In genomic region chr11:64238999-64239398, GRCh38 we compare ENCODE assay signal across 1 cellular context.
TF ChIP-seq lines count a peak whose summit lies in the region.

No MANE protein-coding gene starts in this region.

TF ChIP-seq in GM12878, 131 proteins besides CTCF, POLR2A, EP300 and RAD21:
- no peak for TF ChIP-seq BCL11A (IDR thresholded peaks at IDR 0.05; ENCODE audit: low read depth, low read length)
- TF ChIP-seq ZNF384 (IDR thresholded peaks at IDR 0.05; ENCODE audit: borderline replicate concordance, low read depth, low read length) = no peak
- no peak for TF ChIP-seq ESRRA (IDR thresholded peaks at IDR 0.05; ENCODE audit: low read length)
- no peak for TF ChIP-seq CBX3 (IDR thresholded peaks at IDR 0.05; ENCODE audit: borderline replicate concordance, low read depth)
- no peak for TF ChIP-seq TBL1XR1 (IDR thresholded peaks at IDR 0.05; ENCODE audit: low read depth, low read length)
- TF ChIP-seq, protein P1, sequence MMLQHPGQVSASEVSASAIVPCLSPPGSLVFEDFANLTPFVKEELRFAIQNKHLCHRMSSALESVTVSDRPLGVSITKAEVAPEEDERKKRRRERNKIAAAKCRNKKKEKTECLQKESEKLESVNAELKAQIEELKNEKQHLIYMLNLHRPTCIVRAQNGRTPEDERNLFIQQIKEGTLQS (IDR thresholded peaks at IDR 0.05; ENCODE audit: borderline replicate concordance, extremely low read depth, low read depth, low read length) = no peak
- no peak for TF ChIP-seq SKIL (IDR thresholded peaks at IDR 0.05; ENCODE audit: low read depth, poor library complexity, severe bottlenecking)
- TF ChIP-seq SP1 (IDR thresholded peaks at IDR 0.05; ENCODE audit: low read depth, low read length) = no peak
- TF ChIP-seq NFXL1 (IDR thresholded peaks at IDR 0.05; ENCODE audit: borderline replicate concordance) = no peak
- no peak for TF ChIP-seq RB1 (IDR thresholded peaks at IDR 0.05; ENCODE audit: borderline replicate concordance)
- no peak for TF ChIP-seq ATF2 (IDR thresholded peaks at IDR 0.05; ENCODE audit: low read length)
- no peak for TF ChIP-seq RELB (IDR thresholded peaks at IDR 0.05; ENCODE audit: low read depth)
- no peak for TF ChIP-seq BCL3 (IDR thresholded peaks at IDR 0.05; ENCODE audit: borderline replicate concordance, insufficient read depth, low read depth, low read length, poor library complexity, severe bottlenecking)
- TF ChIP-seq CHD1 (IDR thresholded peaks at IDR 0.05; ENCODE audit: low read depth, low read length) = no peak
- TF ChIP-seq, protein P2, sequence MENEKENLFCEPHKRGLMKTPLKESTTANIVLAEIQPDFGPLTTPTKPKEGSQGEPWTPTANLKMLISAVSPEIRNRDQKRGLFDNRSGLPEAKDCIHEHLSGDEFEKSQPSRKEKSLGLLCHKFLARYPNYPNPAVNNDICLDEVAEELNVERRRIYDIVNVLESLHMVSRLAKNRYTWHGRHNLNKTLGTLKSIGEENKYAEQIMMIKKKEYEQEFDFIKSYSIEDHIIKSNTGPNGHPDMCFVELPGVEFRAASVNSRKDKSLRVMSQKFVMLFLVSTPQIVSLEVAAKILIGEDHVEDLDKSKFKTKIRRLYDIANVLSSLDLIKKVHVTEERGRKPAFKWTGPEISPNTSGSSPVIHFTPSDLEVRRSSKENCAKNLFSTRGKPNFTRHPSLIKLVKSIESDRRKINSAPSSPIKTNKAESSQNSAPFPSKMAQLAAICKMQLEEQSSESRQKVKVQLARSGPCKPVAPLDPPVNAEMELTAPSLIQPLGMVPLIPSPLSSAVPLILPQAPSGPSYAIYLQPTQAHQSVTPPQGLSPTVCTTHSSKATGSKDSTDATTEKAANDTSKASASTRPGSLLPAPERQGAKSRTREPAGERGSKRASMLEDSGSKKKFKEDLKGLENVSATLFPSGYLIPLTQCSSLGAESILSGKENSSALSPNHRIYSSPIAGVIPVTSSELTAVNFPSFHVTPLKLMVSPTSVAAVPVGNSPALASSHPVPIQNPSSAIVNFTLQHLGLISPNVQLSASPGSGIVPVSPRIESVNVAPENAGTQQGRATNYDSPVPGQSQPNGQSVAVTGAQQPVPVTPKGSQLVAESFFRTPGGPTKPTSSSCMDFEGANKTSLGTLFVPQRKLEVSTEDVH (IDR thresholded peaks at IDR 0.05; ENCODE audit: low read depth, partially characterized antibody) = no peak
- no peak for TF ChIP-seq JUND (IDR thresholded peaks at IDR 0.05; ENCODE audit: low read depth, low read length)
